ENCODE assay signal across 1 cellular context in the genomic region with DNA sequence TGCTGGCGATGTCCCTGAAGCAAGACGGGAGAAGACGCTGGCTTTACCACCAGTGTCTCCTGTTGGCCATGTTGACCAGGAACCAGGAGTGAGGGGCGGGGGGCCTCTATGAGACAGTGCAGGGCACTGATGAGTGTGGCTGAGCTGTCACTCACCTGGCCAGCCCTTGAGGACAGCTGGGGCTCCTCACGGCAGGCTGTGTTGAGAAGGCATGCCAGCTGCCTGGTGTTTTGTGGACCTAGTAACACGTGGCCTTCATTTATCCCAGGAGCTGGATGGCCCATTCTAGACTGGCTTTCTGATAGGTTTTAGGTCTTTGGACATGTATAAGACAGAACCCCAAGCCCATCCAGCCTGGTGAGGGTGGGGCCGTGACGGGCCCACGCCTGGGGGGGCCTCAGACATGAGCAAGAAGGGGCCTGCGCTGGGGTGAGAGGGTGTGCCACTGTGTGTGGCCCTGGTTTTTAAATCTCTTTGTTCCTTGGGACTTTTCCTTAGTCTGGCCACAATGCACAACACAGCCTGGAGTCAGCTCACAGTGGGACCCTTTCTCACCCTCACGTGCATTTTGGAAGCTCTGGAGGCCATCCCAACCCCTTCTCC.
A peak's percentile ranks its signal among the peaks of the same experiment; 100 is the strongest.
TF ChIP-seq lines count a peak whose summit lies in the region.

No MANE protein-coding gene starts in this region.

TF ChIP-seq in K562, 482 proteins besides CTCF, POLR2A, EP300 and RAD21:
- 0 out of 2 replicates have a peak, but pooled peaks have one; percentile 25 for TF ChIP-seq REST (CRISPR knock-in tag; IDR thresholded peaks at IDR 0.05; ENCODE audit: low read depth)
- TF ChIP-seq ZFPM2 (CRISPR knock-in tag; IDR thresholded peaks at IDR 0.05), result peak; percentile 46; the same call in 1 of the 2 replicates
- peak; percentile 29; the same call in 1 of the 2 replicates for TF ChIP-seq POLR2G (IDR thresholded peaks at IDR 0.05; ENCODE audit: low read depth, low read length)
- TF ChIP-seq, protein P1, sequence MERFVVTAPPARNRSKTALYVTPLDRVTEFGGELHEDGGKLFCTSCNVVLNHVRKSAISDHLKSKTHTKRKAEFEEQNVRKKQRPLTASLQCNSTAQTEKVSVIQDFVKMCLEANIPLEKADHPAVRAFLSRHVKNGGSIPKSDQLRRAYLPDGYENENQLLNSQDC (CRISPR knock-in tag; IDR thresholded peaks at IDR 0.05), result no peak
- TF ChIP-seq ERF (CRISPR knock-in tag; IDR thresholded peaks at IDR 0.05), result 0 out of 2 replicates have a peak, but pooled peaks have one; percentile 36
- TF ChIP-seq, protein P2, sequence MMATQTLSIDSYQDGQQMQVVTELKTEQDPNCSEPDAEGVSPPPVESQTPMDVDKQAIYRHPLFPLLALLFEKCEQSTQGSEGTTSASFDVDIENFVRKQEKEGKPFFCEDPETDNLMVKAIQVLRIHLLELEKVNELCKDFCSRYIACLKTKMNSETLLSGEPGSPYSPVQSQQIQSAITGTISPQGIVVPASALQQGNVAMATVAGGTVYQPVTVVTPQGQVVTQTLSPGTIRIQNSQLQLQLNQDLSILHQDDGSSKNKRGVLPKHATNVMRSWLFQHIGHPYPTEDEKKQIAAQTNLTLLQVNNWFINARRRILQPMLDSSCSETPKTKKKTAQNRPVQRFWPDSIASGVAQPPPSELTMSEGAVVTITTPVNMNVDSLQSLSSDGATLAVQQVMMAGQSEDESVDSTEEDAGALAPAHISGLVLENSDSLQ (IDR thresholded peaks at IDR 0.05), result peak; percentile 61
